In genomic region chr1:111414756-111415155, GRCh38 we compare ENCODE assay signal across 33 cellular contexts.
"Had no signal": no experiment of that assay in that cellular context is flagged by ENCODE, and none has a peak within 500 bp of the region (broad histone marks: within the 10 kb centered on the region; RNA-seq: fewer than 3 reads in every experiment).

No MANE protein-coding gene starts in this region.

- H3K27ac ChIP-seq: KMS-11 had no signal

- H3K4me2 ChIP-seq: KMS-11 had no signal

- H3K9ac ChIP-seq: KMS-11 had no signal

- H3K4me3 ChIP-seq: MG63 had no signal

- DNase-seq: Karpas-422, Kasumi-1, MG63, MM.1S, NCI-H1048, NCI-H1092, NCI-H1092 treated with DMSO at 0.1 percent for 48 hours, NCI-H1105, NCI-H1105 treated with DMSO at 0.1 percent for 48 hours, NCI-H1417, NCI-H1417 treated with DMSO at 0.1 percent for 48 hours, NCI-H1436, NCI-H1436 treated with DMSO at 0.1 percent for 48 hours, NCI-H146, NCI-H1694, NCI-H1694 treated with DMSO at 0.1 percent for 48 hours, NCI-H187, NCI-H187 treated with DMSO at 0.1 percent for 48 hours, NCI-H1930, NCI-H2029, NCI-H2029 treated with DMSO at 0.1 percent for 48 hours, NCI-H2081, NCI-H2081 treated with DMSO at 0.1 percent for 48 hours, NCI-H2107, NCI-H2171, NCI-H2171 treated with DMSO at 0.1 percent for 48 hours, NCI-H2227 treated with DMSO at 0.1 percent for 48 hours, NCI-H226, NCI-H345, NCI-H446, NCI-H446 treated with DMSO at 0.1 percent for 48 hours, NCI-H510A had no signal

- H3K9me3 ChIP-seq: MG63 had no signal

- H3K36me3 ChIP-seq: MG63 had no signal

- H3K27me3 ChIP-seq: MG63 had no signal
